Comparison of ENCODE assay signal across 10 cellular contexts in the genomic region with DNA sequence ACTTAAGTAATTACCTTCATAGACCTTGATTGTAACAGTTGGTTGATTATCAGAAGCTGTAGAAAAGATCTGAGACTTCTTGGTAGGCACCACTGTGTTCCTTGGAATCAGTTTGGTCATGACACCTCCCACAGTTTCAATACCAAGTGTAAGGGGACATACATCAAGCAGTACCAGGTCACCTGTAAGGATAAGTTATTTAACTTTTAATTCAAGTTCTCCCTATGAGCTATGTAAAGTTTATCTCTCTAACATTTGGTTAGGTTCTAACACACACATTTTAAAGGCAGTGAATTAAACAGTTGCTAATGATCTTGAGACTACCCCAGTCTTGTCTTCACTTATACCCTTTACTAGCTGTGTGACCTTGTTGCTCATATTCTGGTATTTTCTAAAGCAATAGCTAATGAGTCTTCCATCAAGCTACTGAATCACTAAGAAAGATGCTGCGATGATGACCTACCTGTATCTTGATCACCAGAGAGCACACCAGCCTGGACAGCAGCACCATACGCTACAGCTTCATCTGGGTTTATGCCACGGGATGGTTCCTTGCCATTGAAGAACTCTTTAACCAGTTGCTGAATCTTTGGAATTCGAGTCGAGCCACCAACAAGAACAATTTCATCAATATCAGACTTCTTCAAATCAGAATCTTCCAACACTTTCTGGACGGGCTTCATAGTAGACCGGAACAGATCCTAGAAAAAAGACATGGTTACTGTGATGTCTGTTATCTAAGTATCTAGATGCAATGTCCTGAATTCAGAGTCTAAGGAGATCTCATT. TPM values are rescaled to one million over a fixed set of nuclear protein-coding genes. Genes with fewer than 3 reads are reported as not detected.
DNase-seq lines count a peak whose midpoint lies in the region; ATAC-seq and TF ChIP-seq lines count a peak whose summit lies in the region.
"Had no signal": no experiment of that assay in that cellular context is flagged by ENCODE, and none has a peak within 500 bp of the region (broad histone marks: within the 10 kb centered on the region; RNA-seq: fewer than 3 reads in every experiment).

No MANE protein-coding gene starts in this region.

- no peaks in the 10 kb centered on the region for H3K9me3 ChIP-seq in right atrium auricular region
- no peaks in the 10 kb centered on the region for H3K9me3 ChIP-seq in right lobe of liver
- H3K9me3 ChIP-seq: mucosa of descending colon had no signal

- H3K27ac ChIP-seq in right atrium auricular region = peak overlapping the region in 1 of 2 donors; percentile 26
- peak overlapping the region in 1 of 3 donors; percentile 6 for H3K27ac ChIP-seq in right lobe of liver

- H3K27me3 ChIP-seq in right atrium auricular region = no peaks in the 10 kb centered on the region
- H3K27me3 ChIP-seq in right lobe of liver = no peaks in the 10 kb centered on the region

- in situ Hi-C loops in astrocyte of the cerebellum (cut with HindIII; ENCODE audit: low sequenced_read_pairs) = no loop called here

- no peak for TF ChIP-seq POLR2A in right lobe of liver (IDR thresholded peaks at IDR 0.05)

- H3K4me3 ChIP-seq in right atrium auricular region = peak overlapping the region; percentile 91 to 97
- H3K4me3 ChIP-seq in astrocyte of the cerebellum (ENCODE audit: low read depth, low read length) = peak overlapping the region; percentile 95
- H3K4me3 ChIP-seq in right lobe of liver = peak overlapping the region; percentile 87 to 99 (median 95)
- H3K4me3 ChIP-seq: mucosa of descending colon had no signal

- DNase-seq in right atrium auricular region (ENCODE audit: low spot score) = no peak
- DNase-seq in Right ventricle myocardium superior = no peak
- no peak for DNase-seq in astrocyte of the cerebellum (ENCODE audit: low read depth)
- no peak for DNase-seq in right lobe of liver
- DNase-seq in activated effector memory CD4-positive, alpha-beta T cell treated with anti-CD3 and anti-CD28 coated beads, Interleukin-2, amount 50 U/mL, for 16 hours = no peak
- no peak for DNase-seq in activated CD4-positive, alpha-beta T cell treated with anti-CD3 and anti-CD28 coated beads for 48 hours
- DNase-seq: mucosa of descending colon, NCI-H2227 treated with DMSO at 0.1 percent for 48 hours had no signal

- ATAC-seq in Right ventricle myocardium superior (ENCODE audit: poor library complexity) (no peak), right lobe of liver (no peak), HG02798 (IDR thresholded peaks at IDR 0.05; ENCODE audit: poor library complexity, unreplicated experiment) (no peak), HG03159 (IDR thresholded peaks at IDR 0.05; ENCODE audit: unreplicated experiment) (no peak)
- ATAC-seq: mucosa of descending colon had no signal

- 59% methylated on average over 7 of the region's 7 CpGs for WGBS in right lobe of liver (ENCODE audit: insufficient coverage, low coverage, low lambda C conversion rate, missing lambda C conversion rate)

- H3K4me1 ChIP-seq in right atrium auricular region = peaks cover 0 to 63% of the 10 kb centered on the region in 2 donors
- H3K4me1 ChIP-seq in right lobe of liver = peaks cover 0 to 50% (median 13%) of the 10 kb centered on the region in 4 donors

- intact Hi-C loops in Right ventricle myocardium superior (cut with DNase I) (no loop called here), right lobe of liver (cut with DNase I) (no loop called here)

- H3K36me3 ChIP-seq in right atrium auricular region (peaks cover 70% of the 10 kb centered on the region), right lobe of liver (peaks cover 24 to 61% (median 42%) of the 10 kb centered on the region in 4 donors)

- TF ChIP-seq CTCF in right atrium auricular region (IDR thresholded peaks at IDR 0.05) = no peak
- TF ChIP-seq CTCF in astrocyte of the cerebellum (IDR thresholded peaks at IDR 0.05; ENCODE audit: low read depth, low read length, missing control alignments) = no peak
- no peak for TF ChIP-seq CTCF in right lobe of liver (IDR thresholded peaks at IDR 0.05)

RNA-seq across cellular contexts. Expression of gene HSPA5, which starts 2.8 kb away (rescaled TPM):
- total RNA-seq in right atrium auricular region (100 to 1,000 TPM; 128 to 162 TPM), Right ventricle myocardium superior (159 TPM), right lobe of liver (100 to 1,000 TPM; 240 to 359 (median 259) TPM)

RNA-seq across cellular contexts. Expression of gene GAPVD1, which starts 23.3 kb away (rescaled TPM):
- total RNA-seq in right atrium auricular region (10 to 100 TPM; 26.0 to 30.5 TPM), Right ventricle myocardium superior (31.9 TPM), right lobe of liver (10 to 100 TPM; 15.7 to 24.1 (median 21.1) TPM)

RNA-seq across cellular contexts. Expression of gene RABEPK, which starts 38.0 kb away (rescaled TPM):
- 10 to 100 TPM in 1 of 2 donors, 1 to 10 TPM in 1; 7.5 to 12.1 TPM for total RNA-seq in right atrium auricular region
- 7.0 TPM for total RNA-seq in Right ventricle myocardium superior
- total RNA-seq in right lobe of liver = 10 to 100 TPM in 5 of 6 experiments, 1 to 10 TPM in 1; 9.4 to 27.4 (median 21.5) TPM

RNA-seq across cellular contexts. Expression of gene PPP6C, which starts 48.7 kb away (rescaled TPM):
- total RNA-seq in right atrium auricular region (10 to 100 TPM; 28.5 to 32.9 TPM), Right ventricle myocardium superior (34.2 TPM), right lobe of liver (10 to 100 TPM; 11.8 to 18.6 (median 15.3) TPM)
